Comparison of ENCODE assay signal across 8 cellular contexts in the genomic region with DNA sequence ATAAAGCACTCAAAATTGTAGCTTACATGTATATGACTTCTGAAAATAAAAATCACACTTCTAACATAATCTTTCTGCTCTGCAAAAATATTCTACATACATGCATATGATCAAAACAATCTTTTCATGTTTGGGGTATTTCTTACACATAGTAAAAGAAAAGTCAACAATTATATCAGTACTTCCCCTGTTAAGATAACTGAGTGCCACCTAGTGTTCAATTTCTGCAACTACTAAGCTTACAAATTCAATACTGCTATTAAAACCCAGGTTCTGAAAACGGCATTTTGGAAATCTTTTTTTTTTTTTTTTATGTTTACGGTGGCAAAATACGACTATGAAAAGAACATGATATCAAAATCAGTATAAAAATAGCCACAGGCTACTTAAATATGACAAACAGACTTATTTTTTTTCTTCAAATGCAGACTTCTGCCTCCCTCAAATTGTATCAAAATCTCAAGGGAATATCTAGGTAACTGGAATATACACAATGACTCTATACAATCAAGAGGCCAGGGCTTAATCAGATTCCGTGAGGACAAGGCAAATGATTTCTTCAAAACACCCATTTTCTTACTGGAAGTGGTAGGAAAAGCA. TPM values are rescaled to one million over a fixed set of nuclear protein-coding genes. Genes with fewer than 3 reads are reported as not detected.
DNase-seq lines count a peak whose midpoint lies in the region; ATAC-seq and TF ChIP-seq lines count a peak whose summit lies in the region.
"Not testable (repeated sequence)": the region's sequence is repeated elsewhere in the genome, so short reads cannot be mapped to it uniquely, and the experiment has no call there.

No MANE protein-coding gene starts in this region.

- H3K4me3 Mint-ChIP-seq in activated CD8-positive, alpha-beta T cell treated with anti-CD3 and anti-CD28 coated beads for 36 hours; endodermal cell: not testable (repeated sequence)

- H3F3A ChIP-seq in OCI-LY1 (ENCODE audit: insufficient read depth, low read length), result not testable (repeated sequence)

- in situ Hi-C loops in gastrocnemius medialis (cut with MboI; ENCODE audit: low sequenced_read_pairs in 4 of 4), result not testable (repeated sequence)

- not testable (repeated sequence) for H2AFZ ChIP-seq in OCI-LY1 (ENCODE audit: low read length)

- not testable (repeated sequence) for H3K27me3 ChIP-seq in BJ (ENCODE audit: control insufficient read depth, insufficient read depth, low read length); OCI-LY1 (ENCODE audit: insufficient read depth, low read length); endodermal cell (ENCODE audit: control insufficient read depth, insufficient read depth, low read length, poor library complexity, severe bottlenecking); gastrocnemius medialis

- TF ChIP-seq CTCF in BJ (IDR thresholded peaks at IDR 0.05; ENCODE audit: insufficient read depth, low read depth, low read length) (peak; percentile 28; the same call in 1 of the 2 replicates), endodermal cell (conservative IDR thresholded peaks at IDR 0.05) (peak; percentile 64), gastrocnemius medialis (IDR thresholded peaks at IDR 0.05 in 4 of 5, conservative IDR thresholded peaks at IDR 0.05 in 1 of 5) (peak in 2 of 5 experiments; percentile 47 to 64)
- not testable (repeated sequence) for TF ChIP-seq CTCF in OCI-LY1 (IDR thresholded peaks at IDR 0.05; ENCODE audit: low read length)
- peak; percentile 43 for TF ChIP-seq CTCF in activated CD8-positive, alpha-beta T cell treated with anti-CD3 and anti-CD28 coated beads for 36 hours (IDR thresholded peaks at IDR 0.05)

- H3K9ac ChIP-seq in OCI-LY1 (ENCODE audit: low read length); endodermal cell (ENCODE audit: extremely low read depth, low read length, poor library complexity, severe bottlenecking): not testable (repeated sequence)

- H3K27ac Mint-ChIP-seq in activated CD8-positive, alpha-beta T cell treated with anti-CD3 and anti-CD28 coated beads for 36 hours; endodermal cell: not testable (repeated sequence)

- not testable (repeated sequence) for H3K27me3 Mint-ChIP-seq in activated CD8-positive, alpha-beta T cell treated with anti-CD3 and anti-CD28 coated beads for 36 hours; endodermal cell (ENCODE audit: insufficient read depth)

- H3K4me2 ChIP-seq in OCI-LY1 (ENCODE audit: low read length), result not testable (repeated sequence)

- H3K4me3 ChIP-seq in BJ (ENCODE audit: low read depth, low read length); endodermal cell (ENCODE audit: low read length); gastrocnemius medialis: not testable (repeated sequence)
- peak overlapping the region; percentile 26 for H3K4me3 ChIP-seq in OCI-LY1 (ENCODE audit: low read depth, low read length, poor library complexity, severe bottlenecking)

- H3K9me3 ChIP-seq in OCI-LY1 (ENCODE audit: low read length); endodermal cell (ENCODE audit: control insufficient read depth, low read length); gastrocnemius medialis: not testable (repeated sequence)

- not testable (repeated sequence) for H3K27ac ChIP-seq in OCI-LY1 (ENCODE audit: low read depth, low read length, poor library complexity, severe bottlenecking); endodermal cell (ENCODE audit: low read depth, low read length); gastrocnemius medialis

- no CpG with 5 or more reads among the region's 4 CpGs for WGBS in endodermal cell (ENCODE audit: insufficient coverage in 1 of 2, insufficient read length in 1 of 2), 2 experiments

- not testable (repeated sequence) for H3K36me3 ChIP-seq in BJ (ENCODE audit: control insufficient read depth, insufficient read depth, low read length); OCI-LY1 (ENCODE audit: insufficient read depth, low read length); endodermal cell (ENCODE audit: control insufficient read depth, insufficient read depth, low read length); gastrocnemius medialis

- CTCF ChIA-PET in BJ (lab: Yijun Ruan, JAX), result interaction anchor here (5.3 kb wide), 1 partner anchor 19 kb away, joined by 27 read pairs; no protein-coding TSS in a partner anchor
- CTCF ChIA-PET in activated CD8-positive, alpha-beta T cell treated with anti-CD3 and anti-CD28 coated beads for 36 hours (lab: Charles Lee), result not testable (repeated sequence)

- DNase-seq in BJ (ENCODE audit: low read depth); activated CD8-positive, alpha-beta T cell treated with anti-CD3 and anti-CD28 coated beads for 36 hours; endodermal cell; left lobe of liver (ENCODE audit: low spot score); gastrocnemius medialis: not testable (repeated sequence)

- H3K4me1 ChIP-seq in OCI-LY1 (ENCODE audit: insufficient read depth, low read length, severe bottlenecking); endodermal cell (ENCODE audit: control insufficient read depth, insufficient read depth, low read length); gastrocnemius medialis: not testable (repeated sequence)

- TF ChIP-seq POLR2A in gastrocnemius medialis (IDR thresholded peaks at IDR 0.05), result not testable (repeated sequence)

- ATAC-seq in GM18502 (IDR thresholded peaks at IDR 0.05; ENCODE audit: poor library complexity, unreplicated experiment), result peak; percentile 55
- peak; percentile 65 for ATAC-seq in HG03378 (IDR thresholded peaks at IDR 0.05; ENCODE audit: unreplicated experiment)
- peak; percentile 73 for ATAC-seq in activated CD8-positive, alpha-beta T cell treated with anti-CD3 and anti-CD28 coated beads for 36 hours
- ATAC-seq in left lobe of liver, result peak; percentile 82
- ATAC-seq in gastrocnemius medialis, result peak; percentile 50 to 71

- not testable (repeated sequence) for H3K9me3 Mint-ChIP-seq in activated CD8-positive, alpha-beta T cell treated with anti-CD3 and anti-CD28 coated beads for 36 hours; endodermal cell

- not testable (repeated sequence) for H3K4me1 Mint-ChIP-seq in activated CD8-positive, alpha-beta T cell treated with anti-CD3 and anti-CD28 coated beads for 36 hours (ENCODE audit: low read depth)
- H3K4me1 Mint-ChIP-seq in endodermal cell, result peaks cover 10% of the 10 kb centered on the region

- H3K36me3 Mint-ChIP-seq in activated CD8-positive, alpha-beta T cell treated with anti-CD3 and anti-CD28 coated beads for 36 hours (ENCODE audit: low read depth); endodermal cell (ENCODE audit: low read depth): not testable (repeated sequence)

- not testable (repeated sequence) for H3K79me2 ChIP-seq in OCI-LY1 (ENCODE audit: insufficient read depth, low read length)

- not testable (repeated sequence) for H3K9me2 ChIP-seq in OCI-LY1 (ENCODE audit: low read depth, low read length)

- intact Hi-C loops in activated CD8-positive, alpha-beta T cell treated with anti-CD3 and anti-CD28 coated beads for 36 hours (cut with micrococcal nuclease); gastrocnemius medialis (cut with DNase I; ENCODE audit: low total_unique reads): not testable (repeated sequence)

- not testable (repeated sequence) for H4K20me1 ChIP-seq in OCI-LY1 (ENCODE audit: insufficient read depth, low read length)

- POLR2A ChIA-PET in BJ (lab: Charles Lee); activated CD8-positive, alpha-beta T cell treated with anti-CD3 and anti-CD28 coated beads for 36 hours (lab: Charles Lee): not testable (repeated sequence)

RNA-seq across cellular contexts. Expression of a gene that starts 18.1 kb away (rescaled TPM):
- not detected in 2 replicates for polyA plus RNA-seq in BJ (2011; rRNA removed)
- 55,674 and 68,724 TPM in 2 replicates for polyA minus RNA-seq in BJ (2011; rRNA and poly(A)+ RNA removed)
- total RNA-seq in activated CD8-positive, alpha-beta T cell treated with anti-CD3 and anti-CD28 coated beads for 36 hours, result 1,000 to 10,000 TPM in 1 of 2 experiments, 100 to 1,000 TPM in 1; 820 to 1,043 TPM
- total RNA-seq in endodermal cell, result 1,000 to 10,000 TPM; 2,483 to 3,611 TPM
- 11,872 TPM for polyA plus RNA-seq in endodermal cell (2013, experiment 1 of 2)
- polyA plus RNA-seq in endodermal cell (2013, experiment 2 of 2), result 14,577 TPM
- total RNA-seq in left lobe of liver, result 1,159 TPM
- under 1 TPM in 1 of 4 donors, not detected in 3; under 0.01 TPM for total RNA-seq in gastrocnemius medialis

RNA-seq across cellular contexts. Expression of a gene that starts 55.5 kb away (rescaled TPM):
- not detected in 2 replicates for polyA plus RNA-seq in BJ (2011; rRNA removed)
- polyA minus RNA-seq in BJ (2011; rRNA and poly(A)+ RNA removed), result 55,674 and 68,724 TPM in 2 replicates
- 1,000 to 10,000 TPM in 1 of 2 experiments, 100 to 1,000 TPM in 1; 820 to 1,043 TPM for total RNA-seq in activated CD8-positive, alpha-beta T cell treated with anti-CD3 and anti-CD28 coated beads for 36 hours
- total RNA-seq in endodermal cell (1,000 to 10,000 TPM; 2,483 to 3,611 TPM), left lobe of liver (1,159 TPM), gastrocnemius medialis (under 1 TPM in 1 of 4 donors, not detected in 3; under 0.01 TPM)
- polyA plus RNA-seq in endodermal cell (2013, experiment 1 of 2), result 11,872 TPM
- 14,577 TPM for polyA plus RNA-seq in endodermal cell (2013, experiment 2 of 2)

Comparison
In these comparisons a context has a peak if more than half of its experiments do, and no peak if none do; other contexts are left out.
1. RNA of a gene that starts 18.1 kb away (total RNA-seq): 2,483 to 3,611 TPM in endodermal cell, 1,159 TPM in left lobe of liver (single experiment) and 820 to 1,043 TPM in activated CD8-positive, alpha-beta T cell treated with anti-CD3 and anti-CD28 coated beads for 36 hours; under 0.01 TPM in gastrocnemius medialis; every median in the first group is over 100 times any median in the second.
2. RNA of a gene that starts 55.5 kb away (total RNA-seq): 2,483 to 3,611 TPM in endodermal cell, 1,159 TPM in left lobe of liver (single experiment) and 820 to 1,043 TPM in activated CD8-positive, alpha-beta T cell treated with anti-CD3 and anti-CD28 coated beads for 36 hours; under 0.01 TPM in gastrocnemius medialis; every median in the first group is over 100 times any median in the second.
3. Peak in every context shown above with its lines, with median percentiles within 50 percentile points of each other: ATAC-seq.